ENCODE assay signal across 28 cellular contexts in genomic region chr5:78467140-78467539, GRCh38.
"Had no signal": no experiment of that assay in that cellular context is flagged by ENCODE, and none has a peak within 500 bp of the region (broad histone marks: within the 10 kb centered on the region; RNA-seq: fewer than 3 reads in every experiment).

No MANE protein-coding gene starts in this region.

- ATAC-seq: stimulated activated memory B cell treated with anti-CD40 and anti-IgM and Interleukin-4, amounts not matched to agents 10 μg/mL and 1 μg/mL and 100 μg/mL, for 72 hours; stimulated activated naive CD8-positive, alpha-beta T cell treated with anti-CD3 and anti-CD28 coated beads, Interleukin-15, amount 100 ng/mL, for 72 hours; stimulated activated naive CD8-positive, alpha-beta T cell treated with anti-CD3 and anti-CD28 coated beads, Interleukin-15, Interleukin-2, amounts not matched to agents 100 U/mL and 50 U/mL, for 24 hours had no signal

- H3K36me3 ChIP-seq: neural progenitor cell, ovary, right lobe of liver, vagina had no signal

- H3K9me3 ChIP-seq: ovary, psoas muscle, right lobe of liver, sigmoid colon, spleen, suprapubic skin, testis, tibial artery, transverse colon, upper lobe of left lung, vagina had no signal

- DNase-seq: natural killer cell; occipital lobe; ovary; posterior cingulate gyrus; psoas muscle; right cardiac atrium; right lobe of liver; sigmoid colon; spleen; stimulated activated CD4-positive, alpha-beta T cell treated with anti-CD3 and anti-CD28 coated beads, Interleukin-12 subunit alpha, Interleukin-12 subunit beta, amount 100 ng/mL, for 4 hours; stimulated activated CD4-positive, alpha-beta T cell treated with anti-CD3 and anti-CD28 coated beads, Interleukin-1b, Interleukin-23, amount 100 ng/mL, for 48 hours; stimulated activated CD4-positive, alpha-beta T cell treated with anti-CD3 and anti-CD28 coated beads, Interleukin-4, amount 100 ng/mL, for 1 hour; stimulated activated CD4-positive, alpha-beta T cell treated with anti-CD3 and anti-CD28 coated beads, Interleukin-4, amount 100 ng/mL, for 4 hours; stimulated activated CD8-positive, alpha-beta memory T cell treated with anti-CD3 and anti-CD28 coated beads, Interleukin-4, amount 100 ng/mL, for 48 hours; stimulated activated naive CD8-positive, alpha-beta T cell treated with anti-CD3 and anti-CD28 coated beads, Interleukin-15, amount 100 ng/mL, for 72 hours; stimulated activated naive CD8-positive, alpha-beta T cell treated with anti-CD3 and anti-CD28 coated beads, Interleukin-15, Interleukin-2, amounts not matched to agents 100 U/mL and 50 U/mL, for 24 hours; substantia nigra; testis; tibial artery; transverse colon; upper lobe of left lung had no signal

- H3K4me3 ChIP-seq: neural progenitor cell, ovary, psoas muscle, right lobe of liver, sigmoid colon, smooth muscle cell, spleen, suprapubic skin, testis, tibial artery, transverse colon, upper lobe of left lung, vagina had no signal

- FAIRE-seq: urothelium cell line had no signal

- H3K4me1 ChIP-seq: neural progenitor cell, parathyroid adenoma, right lobe of liver, testis, vagina had no signal
